In the genomic region with DNA sequence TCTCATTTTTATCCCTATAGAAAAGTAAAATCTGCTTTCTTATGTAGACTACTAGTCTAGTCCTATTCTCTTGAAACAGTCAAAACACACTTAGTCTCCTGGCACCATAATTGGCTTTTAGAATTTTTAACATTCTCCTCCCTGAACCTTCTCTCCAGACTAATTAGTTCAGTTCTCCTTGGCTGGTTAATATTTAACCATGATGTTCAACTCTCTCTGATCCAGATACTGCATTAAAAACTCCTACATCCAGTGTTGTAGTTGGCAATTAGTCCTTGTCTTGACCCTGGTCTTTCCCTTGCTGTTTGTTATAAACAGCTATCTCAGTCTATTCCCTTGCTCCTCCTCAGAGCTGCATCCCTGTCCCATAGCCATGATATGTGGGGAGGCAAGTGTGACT, we compare ENCODE assay signal across 33 cellular contexts.
"Had no signal": no experiment of that assay in that cellular context is flagged by ENCODE, and none has a peak within 500 bp of the region (broad histone marks: within the 10 kb centered on the region; RNA-seq: fewer than 3 reads in every experiment).

No MANE protein-coding gene starts in this region.

- H3K27ac ChIP-seq: adrenal gland, body of pancreas, breast epithelium, PC-9, RWPE1 had no signal

- DNase-seq: activated CD4-positive, alpha-beta T cell treated with anti-CD3 and anti-CD28 coated beads, Interleukin-2, amount 10 ng/mL, durations not matched to agents 24 days and 14 days; activated CD4-positive, alpha-beta T cell treated with anti-CD3 and anti-CD28 coated beads, Interleukin-2, amount 50 U/mL, for 4 hours; activated CD8-positive, alpha-beta T cell treated with anti-CD3 and anti-CD28 coated beads for 36 hours; activated gamma-delta T cell; activated naive CD4-positive, alpha-beta T cell treated with Interleukin-2 at 50 U/mL for 16 hours; activated T-cell treated with anti-CD3 and anti-CD28 coated beads, Interleukin-2, amount 50 U/mL, for 1 hour; activated T-cell treated with anti-CD3 and anti-CD28 coated beads, Interleukin-2, amount 50 U/mL, for 72 hours; adrenal gland; body of pancreas; Kasumi-1; KG1; MG63; NCI-H1048; NCI-H1105 treated with DMSO at 0.1 percent for 48 hours; NCI-H1436; NCI-H1694; NCI-H1930; NCI-H2081 treated with DMSO at 0.1 percent for 48 hours; NCI-H226; NCI-H446 treated with DMSO at 0.1 percent for 48 hours; NCI-H524; NCI-H69; PC-9; SIG-M5; T-helper 1 cell; T-helper 2 cell; T-helper 9 cell had no signal

- H2AFZ ChIP-seq: PC-9 had no signal

- H3K9me3 ChIP-seq: adrenal gland, MG63 had no signal

- H3K27me3 ChIP-seq: body of pancreas, breast epithelium, MG63 had no signal

- H3K4me3 ChIP-seq: adrenal gland, body of pancreas, breast epithelium, MG63, PC-9 had no signal

- ATAC-seq: activated CD8-positive, alpha-beta T cell treated with anti-CD3 and anti-CD28 coated beads for 36 hours; activated naive CD4-positive, alpha-beta T cell treated with anti-CD3 and anti-CD28 coated beads, Interleukin-2, amount 50 U/mL, for 72 hours; activated T-cell treated with anti-CD3 and anti-CD28 coated beads, Interleukin-2, amount 50 U/mL, for 72 hours; activated T-helper 17 cell treated with anti-CD3 and anti-CD28 coated beads, Interleukin-2, amount 50 U/mL, for 72 hours; body of pancreas; Right ventricle myocardium inferior; SK-N-SH treated with all-trans-retinoic acid at 6 μM for 48 hours had no signal

- H3K4me1 ChIP-seq: adrenal gland, breast epithelium had no signal

- H3K36me3 ChIP-seq: adrenal gland, breast epithelium, MG63 had no signal

- H3K4me2 ChIP-seq: PC-9 had no signal
